17 cellular contexts compared by ENCODE assay signal in genomic region chr12:69904761-69905160, GRCh38.
DNase-seq lines count a peak whose midpoint lies in the region; ATAC-seq and TF ChIP-seq lines count a peak whose summit lies in the region.
"Had no signal": no experiment of that assay in that cellular context is flagged by ENCODE, and none has a peak within 500 bp of the region (broad histone marks: within the 10 kb centered on the region; RNA-seq: fewer than 3 reads in every experiment).

No MANE protein-coding gene starts in this region.

- H3K27ac ChIP-seq in upper lobe of right lung, result no peak overlapping the region
- H3K27ac ChIP-seq: RWPE1, tibial nerve had no signal

- no peak overlapping the region for H3K4me3 ChIP-seq in upper lobe of right lung
- H3K4me3 ChIP-seq: breast epithelium, tibial nerve had no signal

- no peaks in the 10 kb centered on the region for H3K27me3 ChIP-seq in upper lobe of right lung
- H3K27me3 ChIP-seq: breast epithelium, tibial nerve had no signal

- H3K36me3 ChIP-seq in upper lobe of right lung, result no peaks in the 10 kb centered on the region
- H3K36me3 ChIP-seq: breast epithelium, tibial nerve had no signal

- ATAC-seq in Right ventricle myocardium inferior (peak; percentile 30), left ventricle myocardium superior (peak; percentile 63), upper lobe of right lung (peak; percentile 12), HG02763 (IDR thresholded peaks at IDR 0.05; ENCODE audit: unreplicated experiment) (no peak)

- DNase-seq in Right ventricle myocardium inferior (ENCODE audit: missing footprints) (no peak), cardiac septum (ENCODE audit: low spot score) (no peak), astrocyte of the hippocampus (ENCODE audit: low read depth, low spot score) (peak; percentile 78), left ventricle myocardium superior (no peak), upper lobe of right lung (no peak), NCI-H1436 treated with DMSO at 0.1 percent for 48 hours (lab: John Stamatoyannopoulos, UW) (no peak), HUDEP-2 (lab: John Stamatoyannopoulos, UW; ENCODE audit: unreplicated experiment in 76 of 76) (no peak)
- DNase-seq: 8988T; activated B cell treated with CpG ODN at 0.5 μM for 24 hours; activated effector memory CD4-positive, alpha-beta T cell treated with Interleukin-2 at 50 U/mL for 16 hours; NCI-H2081; NCI-H774; nucleus accumbens had no signal

- intact Hi-C loops in Right ventricle myocardium inferior (cut with DNase I), result no loop called here
- intact Hi-C loops in cardiac septum (cut with DNase I), result loop anchor here (5.0 to 10.0 kb wide), 3 partner anchors 80 to 463 kb away; partner anchors contain the start of genes CNOT2 and KCNMB4
- intact Hi-C loops in left ventricle myocardium superior (cut with micrococcal nuclease), result loop anchor here (5.0 kb wide), 1 partner anchor 673 kb away; no protein-coding TSS in a partner anchor
- intact Hi-C loops in upper lobe of right lung (cut with DNase I), result no loop called here

- peaks cover 6% of the 10 kb centered on the region for H3K4me1 ChIP-seq in upper lobe of right lung
- H3K4me1 ChIP-seq: breast epithelium had no signal

- H3K9me3 ChIP-seq in upper lobe of right lung, result no peaks in the 10 kb centered on the region
- H3K9me3 ChIP-seq: breast epithelium, tibial nerve had no signal

- TF ChIP-seq CTCF in upper lobe of right lung (IDR thresholded peaks at IDR 0.05), result no peak

Comparison
In these comparisons a context has a peak if more than half of its experiments do, and no peak if none do; other contexts are left out.
1. intact Hi-C loops: an anchor here in cardiac septum (5.0 to 10.0 kb wide) and left ventricle myocardium superior (5.0 kb wide); none called in Right ventricle myocardium inferior and upper lobe of right lung.